ENCODE assay signal across 1 cellular context in the genomic region with DNA sequence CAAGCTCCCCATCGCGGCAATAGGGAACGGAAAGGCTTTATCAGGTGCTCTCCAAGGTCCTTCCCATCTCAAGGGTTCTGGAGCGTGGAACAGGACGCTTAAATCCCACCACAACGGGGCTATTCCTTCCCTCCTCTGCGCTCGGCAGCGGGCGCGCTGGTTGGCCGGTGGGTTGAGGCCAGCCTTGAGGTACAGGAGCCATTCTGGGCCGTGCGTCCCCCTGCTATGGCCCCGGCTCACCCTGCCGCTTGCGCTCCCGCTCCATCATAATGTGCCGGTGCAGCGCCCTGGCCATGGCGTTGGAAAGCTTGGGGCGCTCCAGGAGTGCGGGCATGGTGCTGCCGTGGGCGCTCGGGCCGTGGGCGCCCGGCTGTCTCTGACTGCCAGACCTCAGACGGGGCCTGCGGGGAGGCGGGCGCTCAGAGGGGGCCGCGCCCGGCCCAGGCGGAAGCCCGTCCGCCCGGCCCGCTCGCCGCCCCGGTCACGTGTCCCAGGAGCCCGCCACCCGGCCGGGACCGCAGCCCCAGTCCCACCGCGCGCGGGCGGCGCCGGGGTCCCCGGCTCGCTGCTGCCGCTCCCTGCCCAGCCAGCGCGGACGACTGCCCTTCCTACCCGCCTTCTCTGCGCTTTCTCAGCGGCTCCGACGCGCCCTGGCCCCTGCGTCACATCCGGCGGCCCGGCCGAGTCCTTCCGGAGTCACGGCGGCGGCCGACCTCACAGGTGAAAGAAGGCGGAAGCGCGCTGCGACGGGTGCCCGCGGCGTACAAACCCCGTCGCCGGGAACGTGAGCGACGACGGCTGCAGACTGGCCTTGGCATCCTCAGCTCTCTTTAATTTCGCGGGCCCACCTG.
TF ChIP-seq lines count a peak whose summit lies in the region.

A gene with protein sequence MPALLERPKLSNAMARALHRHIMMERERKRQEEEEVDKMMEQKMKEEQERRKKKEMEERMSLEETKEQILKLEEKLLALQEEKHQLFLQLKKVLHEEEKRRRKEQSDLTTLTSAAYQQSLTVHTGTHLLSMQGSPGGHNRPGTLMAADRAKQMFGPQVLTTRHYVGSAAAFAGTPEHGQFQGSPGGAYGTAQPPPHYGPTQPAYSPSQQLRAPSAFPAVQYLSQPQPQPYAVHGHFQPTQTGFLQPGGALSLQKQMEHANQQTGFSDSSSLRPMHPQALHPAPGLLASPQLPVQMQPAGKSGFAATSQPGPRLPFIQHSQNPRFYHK (minus strand): TSS at position 642 of the 851 bp plus-strand sequence. CDS start 308 bp downstream, at position 334.

TF ChIP-seq in HepG2, 621 proteins besides CTCF, POLR2A, EP300 and RAD21 (continued from another document and continues in another):
- TF ChIP-seq, protein P1, sequence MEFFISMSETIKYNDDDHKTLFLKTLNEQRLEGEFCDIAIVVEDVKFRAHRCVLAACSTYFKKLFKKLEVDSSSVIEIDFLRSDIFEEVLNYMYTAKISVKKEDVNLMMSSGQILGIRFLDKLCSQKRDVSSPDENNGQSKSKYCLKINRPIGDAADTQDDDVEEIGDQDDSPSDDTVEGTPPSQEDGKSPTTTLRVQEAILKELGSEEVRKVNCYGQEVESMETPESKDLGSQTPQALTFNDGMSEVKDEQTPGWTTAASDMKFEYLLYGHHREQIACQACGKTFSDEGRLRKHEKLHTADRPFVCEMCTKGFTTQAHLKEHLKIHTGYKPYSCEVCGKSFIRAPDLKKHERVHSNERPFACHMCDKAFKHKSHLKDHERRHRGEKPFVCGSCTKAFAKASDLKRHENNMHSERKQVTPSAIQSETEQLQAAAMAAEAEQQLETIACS (CRISPR knock-in tag; IDR thresholded peaks at IDR 0.05): peak; percentile 66
- TF ChIP-seq SMAD1 (CRISPR knock-in tag; IDR thresholded peaks at IDR 0.05; ENCODE audit: borderline replicate concordance, low read depth) (no peak), RARG (CRISPR knock-in tag; IDR thresholded peaks at IDR 0.05; ENCODE audit: low read depth) (no peak), SMYD3 (CRISPR knock-in tag; IDR thresholded peaks at IDR 0.05) (no peak), HNRNPH1 (optimal IDR thresholded peaks at IDR 0.05; ENCODE audit: low read depth, low read length) (no peak), RFXANK (CRISPR knock-in tag; IDR thresholded peaks at IDR 0.05) (no peak), TBX2 (CRISPR knock-in tag; IDR thresholded peaks at IDR 0.05; ENCODE audit: borderline replicate concordance) (peak; percentile 56; the same call in 1 of the 2 replicates), BHLHE40 (IDR thresholded peaks at IDR 0.05; ENCODE audit: low read length) (peak; percentile 77; the same call in 1 of the 2 replicates), MED8 (CRISPR knock-in tag; IDR thresholded peaks at IDR 0.05; ENCODE audit: insufficient replicate concordance) (peak; percentile 21), ZNF205 (CRISPR knock-in tag; IDR thresholded peaks at IDR 0.05) (peak; percentile 84), FOSL1 (CRISPR knock-in tag; IDR thresholded peaks at IDR 0.05; ENCODE audit: borderline replicate concordance) (no peak), ZNF616 (CRISPR knock-in tag; IDR thresholded peaks at IDR 0.05; ENCODE audit: low read depth) (peak; percentile 40), HOXA7 (CRISPR knock-in tag; IDR thresholded peaks at IDR 0.05) (no peak), ZNF224 (CRISPR knock-in tag; IDR thresholded peaks at IDR 0.05) (no peak), SRY (CRISPR knock-in tag; IDR thresholded peaks at IDR 0.05) (peak; percentile 1; the same call in 1 of the 2 replicates), ZNF12 (CRISPR knock-in tag; IDR thresholded peaks at IDR 0.05) (0 out of 2 replicates have a peak, but pooled peaks have one; percentile 55), SETDB1 (CRISPR knock-in tag; IDR thresholded peaks at IDR 0.05; ENCODE audit: borderline replicate concordance) (no peak), ZBTB1 (CRISPR knock-in tag; IDR thresholded peaks at IDR 0.05; ENCODE audit: borderline replicate concordance) (no peak), ATF1 (CRISPR knock-in tag; IDR thresholded peaks at IDR 0.05) (peak; percentile 89), TEAD2 (CRISPR knock-in tag; IDR thresholded peaks at IDR 0.05) (0 out of 2 replicates have a peak, but pooled peaks have one; percentile 57), YEATS2 (CRISPR knock-in tag; IDR thresholded peaks at IDR 0.05; ENCODE audit: borderline replicate concordance) (peak; percentile 89), PCBP1 (IDR thresholded peaks at IDR 0.05; ENCODE audit: borderline replicate concordance, low read depth, low read length) (no peak), DMAP1 (CRISPR knock-in tag; IDR thresholded peaks at IDR 0.05) (peak; percentile 67; the same call in 1 of the 2 replicates), RFX5 (IDR thresholded peaks at IDR 0.05; ENCODE audit: low read depth, low read length) (no peak), ZC3H4 (CRISPR knock-in tag; IDR thresholded peaks at IDR 0.05; ENCODE audit: borderline replicate concordance) (no peak), CEBPG (CRISPR knock-in tag; IDR thresholded peaks at IDR 0.05) (peak; percentile 43; the same call in 1 of the 2 replicates), DNMT3B (CRISPR knock-in tag; conservative IDR thresholded peaks at IDR 0.05) (no peak), ZNF234 (CRISPR knock-in tag; conservative IDR thresholded peaks at IDR 0.05) (no peak), ZNF567 (CRISPR knock-in tag; IDR thresholded peaks at IDR 0.05; ENCODE audit: borderline replicate concordance) (peak; percentile 91), ZNF326 (CRISPR knock-in tag; IDR thresholded peaks at IDR 0.05; ENCODE audit: borderline replicate concordance) (no peak), NCOA5 (CRISPR knock-in tag; IDR thresholded peaks at IDR 0.05) (0 out of 2 replicates have a peak, but pooled peaks have one; percentile 79)
- TF ChIP-seq, protein P2, sequence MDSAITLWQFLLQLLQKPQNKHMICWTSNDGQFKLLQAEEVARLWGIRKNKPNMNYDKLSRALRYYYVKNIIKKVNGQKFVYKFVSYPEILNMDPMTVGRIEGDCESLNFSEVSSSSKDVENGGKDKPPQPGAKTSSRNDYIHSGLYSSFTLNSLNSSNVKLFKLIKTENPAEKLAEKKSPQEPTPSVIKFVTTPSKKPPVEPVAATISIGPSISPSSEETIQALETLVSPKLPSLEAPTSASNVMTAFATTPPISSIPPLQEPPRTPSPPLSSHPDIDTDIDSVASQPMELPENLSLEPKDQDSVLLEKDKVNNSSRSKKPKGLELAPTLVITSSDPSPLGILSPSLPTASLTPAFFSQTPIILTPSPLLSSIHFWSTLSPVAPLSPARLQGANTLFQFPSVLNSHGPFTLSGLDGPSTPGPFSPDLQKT (CRISPR knock-in tag; IDR thresholded peaks at IDR 0.05; ENCODE audit: borderline replicate concordance): no peak
- TF ChIP-seq, protein P3, sequence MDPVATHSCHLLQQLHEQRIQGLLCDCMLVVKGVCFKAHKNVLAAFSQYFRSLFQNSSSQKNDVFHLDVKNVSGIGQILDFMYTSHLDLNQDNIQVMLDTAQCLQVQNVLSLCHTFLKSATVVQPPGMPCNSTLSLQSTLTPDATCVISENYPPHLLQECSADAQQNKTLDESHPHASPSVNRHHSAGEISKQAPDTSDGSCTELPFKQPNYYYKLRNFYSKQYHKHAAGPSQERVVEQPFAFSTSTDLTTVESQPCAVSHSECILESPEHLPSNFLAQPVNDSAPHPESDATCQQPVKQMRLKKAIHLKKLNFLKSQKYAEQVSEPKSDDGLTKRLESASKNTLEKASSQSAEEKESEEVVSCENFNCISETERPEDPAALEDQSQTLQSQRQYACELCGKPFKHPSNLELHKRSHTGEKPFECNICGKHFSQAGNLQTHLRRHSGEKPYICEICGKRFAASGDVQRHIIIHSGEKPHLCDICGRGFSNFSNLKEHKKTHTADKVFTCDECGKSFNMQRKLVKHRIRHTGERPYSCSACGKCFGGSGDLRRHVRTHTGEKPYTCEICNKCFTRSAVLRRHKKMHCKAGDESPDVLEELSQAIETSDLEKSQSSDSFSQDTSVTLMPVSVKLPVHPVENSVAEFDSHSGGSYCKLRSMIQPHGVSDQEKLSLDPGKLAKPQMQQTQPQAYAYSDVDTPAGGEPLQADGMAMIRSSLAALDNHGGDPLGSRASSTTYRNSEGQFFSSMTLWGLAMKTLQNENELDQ (CRISPR knock-in tag; IDR thresholded peaks at IDR 0.05; ENCODE audit: borderline replicate concordance): 0 out of 2 replicates have a peak, but pooled peaks have one; percentile 48
- TF ChIP-seq, protein P4, sequence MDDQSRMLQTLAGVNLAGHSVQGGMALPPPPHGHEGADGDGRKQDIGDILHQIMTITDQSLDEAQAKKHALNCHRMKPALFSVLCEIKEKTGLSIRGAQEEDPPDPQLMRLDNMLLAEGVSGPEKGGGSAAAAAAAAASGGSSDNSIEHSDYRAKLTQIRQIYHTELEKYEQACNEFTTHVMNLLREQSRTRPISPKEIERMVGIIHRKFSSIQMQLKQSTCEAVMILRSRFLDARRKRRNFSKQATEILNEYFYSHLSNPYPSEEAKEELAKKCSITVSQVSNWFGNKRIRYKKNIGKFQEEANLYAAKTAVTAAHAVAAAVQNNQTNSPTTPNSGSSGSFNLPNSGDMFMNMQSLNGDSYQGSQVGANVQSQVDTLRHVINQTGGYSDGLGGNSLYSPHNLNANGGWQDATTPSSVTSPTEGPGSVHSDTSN (CRISPR knock-in tag; IDR thresholded peaks at IDR 0.05; ENCODE audit: borderline replicate concordance): peak; percentile 61; the same call in 1 of the 2 replicates
- TF ChIP-seq, protein P5, sequence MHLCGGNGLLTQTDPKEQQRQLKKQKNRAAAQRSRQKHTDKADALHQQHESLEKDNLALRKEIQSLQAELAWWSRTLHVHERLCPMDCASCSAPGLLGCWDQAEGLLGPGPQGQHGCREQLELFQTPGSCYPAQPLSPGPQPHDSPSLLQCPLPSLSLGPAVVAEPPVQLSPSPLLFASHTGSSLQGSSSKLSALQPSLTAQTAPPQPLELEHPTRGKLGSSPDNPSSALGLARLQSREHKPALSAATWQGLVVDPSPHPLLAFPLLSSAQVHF (CRISPR knock-in tag; IDR thresholded peaks at IDR 0.05): 0 out of 2 replicates have a peak, but pooled peaks have one; percentile 41
- TF ChIP-seq, protein P6, sequence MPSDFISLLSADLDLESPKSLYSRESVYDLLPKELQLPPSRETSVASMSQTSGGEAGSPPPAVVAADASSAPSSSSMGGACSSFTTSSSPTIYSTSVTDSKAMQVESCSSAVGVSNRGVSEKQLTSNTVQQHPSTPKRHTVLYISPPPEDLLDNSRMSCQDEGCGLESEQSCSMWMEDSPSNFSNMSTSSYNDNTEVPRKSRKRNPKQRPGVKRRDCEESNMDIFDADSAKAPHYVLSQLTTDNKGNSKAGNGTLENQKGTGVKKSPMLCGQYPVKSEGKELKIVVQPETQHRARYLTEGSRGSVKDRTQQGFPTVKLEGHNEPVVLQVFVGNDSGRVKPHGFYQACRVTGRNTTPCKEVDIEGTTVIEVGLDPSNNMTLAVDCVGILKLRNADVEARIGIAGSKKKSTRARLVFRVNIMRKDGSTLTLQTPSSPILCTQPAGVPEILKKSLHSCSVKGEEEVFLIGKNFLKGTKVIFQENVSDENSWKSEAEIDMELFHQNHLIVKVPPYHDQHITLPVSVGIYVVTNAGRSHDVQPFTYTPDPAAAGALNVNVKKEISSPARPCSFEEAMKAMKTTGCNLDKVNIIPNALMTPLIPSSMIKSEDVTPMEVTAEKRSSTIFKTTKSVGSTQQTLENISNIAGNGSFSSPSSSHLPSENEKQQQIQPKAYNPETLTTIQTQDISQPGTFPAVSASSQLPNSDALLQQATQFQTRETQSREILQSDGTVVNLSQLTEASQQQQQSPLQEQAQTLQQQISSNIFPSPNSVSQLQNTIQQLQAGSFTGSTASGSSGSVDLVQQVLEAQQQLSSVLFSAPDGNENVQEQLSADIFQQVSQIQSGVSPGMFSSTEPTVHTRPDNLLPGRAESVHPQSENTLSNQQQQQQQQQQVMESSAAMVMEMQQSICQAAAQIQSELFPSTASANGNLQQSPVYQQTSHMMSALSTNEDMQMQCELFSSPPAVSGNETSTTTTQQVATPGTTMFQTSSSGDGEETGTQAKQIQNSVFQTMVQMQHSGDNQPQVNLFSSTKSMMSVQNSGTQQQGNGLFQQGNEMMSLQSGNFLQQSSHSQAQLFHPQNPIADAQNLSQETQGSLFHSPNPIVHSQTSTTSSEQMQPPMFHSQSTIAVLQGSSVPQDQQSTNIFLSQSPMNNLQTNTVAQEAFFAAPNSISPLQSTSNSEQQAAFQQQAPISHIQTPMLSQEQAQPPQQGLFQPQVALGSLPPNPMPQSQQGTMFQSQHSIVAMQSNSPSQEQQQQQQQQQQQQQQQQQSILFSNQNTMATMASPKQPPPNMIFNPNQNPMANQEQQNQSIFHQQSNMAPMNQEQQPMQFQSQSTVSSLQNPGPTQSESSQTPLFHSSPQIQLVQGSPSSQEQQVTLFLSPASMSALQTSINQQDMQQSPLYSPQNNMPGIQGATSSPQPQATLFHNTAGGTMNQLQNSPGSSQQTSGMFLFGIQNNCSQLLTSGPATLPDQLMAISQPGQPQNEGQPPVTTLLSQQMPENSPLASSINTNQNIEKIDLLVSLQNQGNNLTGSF (CRISPR knock-in tag; IDR thresholded peaks at IDR 0.05): peak; percentile 71; the same call in 1 of the 2 replicates
- TF ChIP-seq, protein P7, sequence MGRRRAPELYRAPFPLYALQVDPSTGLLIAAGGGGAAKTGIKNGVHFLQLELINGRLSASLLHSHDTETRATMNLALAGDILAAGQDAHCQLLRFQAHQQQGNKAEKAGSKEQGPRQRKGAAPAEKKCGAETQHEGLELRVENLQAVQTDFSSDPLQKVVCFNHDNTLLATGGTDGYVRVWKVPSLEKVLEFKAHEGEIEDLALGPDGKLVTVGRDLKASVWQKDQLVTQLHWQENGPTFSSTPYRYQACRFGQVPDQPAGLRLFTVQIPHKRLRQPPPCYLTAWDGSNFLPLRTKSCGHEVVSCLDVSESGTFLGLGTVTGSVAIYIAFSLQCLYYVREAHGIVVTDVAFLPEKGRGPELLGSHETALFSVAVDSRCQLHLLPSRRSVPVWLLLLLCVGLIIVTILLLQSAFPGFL (CRISPR knock-in tag; IDR thresholded peaks at IDR 0.05): 0 out of 2 replicates have a peak, but pooled peaks have one; percentile 73
- TF ChIP-seq, protein P8, sequence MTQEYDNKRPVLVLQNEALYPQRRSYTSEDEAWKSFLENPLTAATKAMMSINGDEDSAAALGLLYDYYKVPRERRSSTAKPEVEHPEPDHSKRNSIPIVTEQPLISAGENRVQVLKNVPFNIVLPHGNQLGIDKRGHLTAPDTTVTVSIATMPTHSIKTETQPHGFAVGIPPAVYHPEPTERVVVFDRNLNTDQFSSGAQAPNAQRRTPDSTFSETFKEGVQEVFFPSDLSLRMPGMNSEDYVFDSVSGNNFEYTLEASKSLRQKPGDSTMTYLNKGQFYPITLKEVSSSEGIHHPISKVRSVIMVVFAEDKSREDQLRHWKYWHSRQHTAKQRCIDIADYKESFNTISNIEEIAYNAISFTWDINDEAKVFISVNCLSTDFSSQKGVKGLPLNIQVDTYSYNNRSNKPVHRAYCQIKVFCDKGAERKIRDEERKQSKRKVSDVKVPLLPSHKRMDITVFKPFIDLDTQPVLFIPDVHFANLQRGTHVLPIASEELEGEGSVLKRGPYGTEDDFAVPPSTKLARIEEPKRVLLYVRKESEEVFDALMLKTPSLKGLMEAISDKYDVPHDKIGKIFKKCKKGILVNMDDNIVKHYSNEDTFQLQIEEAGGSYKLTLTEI (CRISPR knock-in tag; conservative IDR thresholded peaks at IDR 0.05): no peak
- TF ChIP-seq, protein P9, sequence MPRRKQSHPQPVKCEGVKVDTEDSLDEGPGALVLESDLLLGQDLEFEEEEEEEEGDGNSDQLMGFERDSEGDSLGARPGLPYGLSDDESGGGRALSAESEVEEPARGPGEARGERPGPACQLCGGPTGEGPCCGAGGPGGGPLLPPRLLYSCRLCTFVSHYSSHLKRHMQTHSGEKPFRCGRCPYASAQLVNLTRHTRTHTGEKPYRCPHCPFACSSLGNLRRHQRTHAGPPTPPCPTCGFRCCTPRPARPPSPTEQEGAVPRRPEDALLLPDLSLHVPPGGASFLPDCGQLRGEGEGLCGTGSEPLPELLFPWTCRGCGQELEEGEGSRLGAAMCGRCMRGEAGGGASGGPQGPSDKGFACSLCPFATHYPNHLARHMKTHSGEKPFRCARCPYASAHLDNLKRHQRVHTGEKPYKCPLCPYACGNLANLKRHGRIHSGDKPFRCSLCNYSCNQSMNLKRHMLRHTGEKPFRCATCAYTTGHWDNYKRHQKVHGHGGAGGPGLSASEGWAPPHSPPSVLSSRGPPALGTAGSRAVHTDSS (CRISPR knock-in tag; conservative IDR thresholded peaks at IDR 0.05): no peak
